Comparison of ENCODE assay signal across 1 cellular context in the genomic region with DNA sequence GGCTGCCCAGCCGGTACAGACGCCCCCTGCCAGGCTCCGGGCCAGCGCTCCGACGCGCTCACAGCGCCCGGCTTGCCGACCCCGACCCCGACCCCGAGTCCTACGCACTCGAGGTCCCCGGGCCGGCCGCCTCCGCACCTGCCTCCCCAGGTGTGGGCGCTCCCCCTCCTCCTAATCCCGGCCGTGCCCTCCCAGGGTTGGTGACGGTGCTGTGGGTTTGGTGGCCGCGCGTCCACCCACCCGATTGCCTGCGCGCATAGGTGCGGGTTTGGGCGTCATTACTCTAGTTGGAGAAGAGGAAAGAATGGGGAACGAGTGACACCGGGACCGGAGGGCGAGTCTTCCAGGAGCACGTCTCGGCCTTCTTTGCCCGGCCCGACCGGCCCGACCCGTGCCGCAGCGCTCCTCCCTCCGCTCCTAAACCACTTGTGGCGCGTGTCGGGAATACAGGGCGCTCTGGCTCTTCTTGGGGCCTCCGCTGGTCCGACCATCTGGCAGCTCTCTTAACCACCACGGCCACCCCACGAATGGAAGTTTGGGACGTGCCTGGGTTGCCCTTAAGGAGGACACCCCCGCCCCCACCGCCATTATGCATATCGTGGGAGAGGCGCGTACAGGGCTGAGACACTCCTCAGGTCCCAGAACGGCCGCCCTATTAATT.
A peak's percentile ranks its signal among the peaks of the same experiment; 100 is the strongest.
TF ChIP-seq lines count a peak whose summit lies in the region.

No MANE protein-coding gene starts in this region.

TF ChIP-seq in K562, 482 proteins besides CTCF, POLR2A, EP300 and RAD21 (continued from another document and continues in another):
- TF ChIP-seq, protein P1, sequence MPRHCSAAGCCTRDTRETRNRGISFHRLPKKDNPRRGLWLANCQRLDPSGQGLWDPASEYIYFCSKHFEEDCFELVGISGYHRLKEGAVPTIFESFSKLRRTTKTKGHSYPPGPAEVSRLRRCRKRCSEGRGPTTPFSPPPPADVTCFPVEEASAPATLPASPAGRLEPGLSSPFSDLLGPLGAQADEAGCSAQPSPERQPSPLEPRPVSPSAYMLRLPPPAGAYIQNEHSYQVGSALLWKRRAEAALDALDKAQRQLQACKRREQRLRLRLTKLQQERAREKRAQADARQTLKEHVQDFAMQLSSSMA (CRISPR knock-in tag; IDR thresholded peaks at IDR 0.05) = no peak
- 0 out of 2 replicates have a peak, but pooled peaks have one; percentile 56 for TF ChIP-seq CXXC5 (CRISPR knock-in tag; IDR thresholded peaks at IDR 0.05)
- no peak; the same call in 1 of the 2 replicates for TF ChIP-seq CREB1 (IDR thresholded peaks at IDR 0.05)
- TF ChIP-seq CREB1 (CRISPR knock-in tag; IDR thresholded peaks at IDR 0.05) = 0 out of 2 replicates have a peak, but pooled peaks have one; percentile 5
- TF ChIP-seq ZNF316 (IDR thresholded peaks at IDR 0.05) = peak; percentile 71
- no peak for TF ChIP-seq ZSCAN32 (CRISPR knock-in tag; IDR thresholded peaks at IDR 0.05)
- TF ChIP-seq, protein P2, sequence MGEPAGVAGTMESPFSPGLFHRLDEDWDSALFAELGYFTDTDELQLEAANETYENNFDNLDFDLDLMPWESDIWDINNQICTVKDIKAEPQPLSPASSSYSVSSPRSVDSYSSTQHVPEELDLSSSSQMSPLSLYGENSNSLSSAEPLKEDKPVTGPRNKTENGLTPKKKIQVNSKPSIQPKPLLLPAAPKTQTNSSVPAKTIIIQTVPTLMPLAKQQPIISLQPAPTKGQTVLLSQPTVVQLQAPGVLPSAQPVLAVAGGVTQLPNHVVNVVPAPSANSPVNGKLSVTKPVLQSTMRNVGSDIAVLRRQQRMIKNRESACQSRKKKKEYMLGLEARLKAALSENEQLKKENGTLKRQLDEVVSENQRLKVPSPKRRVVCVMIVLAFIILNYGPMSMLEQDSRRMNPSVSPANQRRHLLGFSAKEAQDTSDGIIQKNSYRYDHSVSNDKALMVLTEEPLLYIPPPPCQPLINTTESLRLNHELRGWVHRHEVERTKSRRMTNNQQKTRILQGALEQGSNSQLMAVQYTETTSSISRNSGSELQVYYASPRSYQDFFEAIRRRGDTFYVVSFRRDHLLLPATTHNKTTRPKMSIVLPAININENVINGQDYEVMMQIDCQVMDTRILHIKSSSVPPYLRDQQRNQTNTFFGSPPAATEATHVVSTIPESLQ (CRISPR knock-in tag; IDR thresholded peaks at IDR 0.05) = no peak; the same call in 1 of the 2 replicates
- TF ChIP-seq HOXB6 (CRISPR knock-in tag; IDR thresholded peaks at IDR 0.05; ENCODE audit: borderline replicate concordance) = no peak
- TF ChIP-seq ZNF134 (CRISPR knock-in tag; conservative IDR thresholded peaks at IDR 0.05) = no peak
- no peak for TF ChIP-seq SIX5 (IDR thresholded peaks at IDR 0.05; ENCODE audit: borderline replicate concordance in 1 of 2, insufficient read depth in 1 of 2, low read depth in 1 of 2, low read length in 2 of 2)
- TF ChIP-seq, protein P3, sequence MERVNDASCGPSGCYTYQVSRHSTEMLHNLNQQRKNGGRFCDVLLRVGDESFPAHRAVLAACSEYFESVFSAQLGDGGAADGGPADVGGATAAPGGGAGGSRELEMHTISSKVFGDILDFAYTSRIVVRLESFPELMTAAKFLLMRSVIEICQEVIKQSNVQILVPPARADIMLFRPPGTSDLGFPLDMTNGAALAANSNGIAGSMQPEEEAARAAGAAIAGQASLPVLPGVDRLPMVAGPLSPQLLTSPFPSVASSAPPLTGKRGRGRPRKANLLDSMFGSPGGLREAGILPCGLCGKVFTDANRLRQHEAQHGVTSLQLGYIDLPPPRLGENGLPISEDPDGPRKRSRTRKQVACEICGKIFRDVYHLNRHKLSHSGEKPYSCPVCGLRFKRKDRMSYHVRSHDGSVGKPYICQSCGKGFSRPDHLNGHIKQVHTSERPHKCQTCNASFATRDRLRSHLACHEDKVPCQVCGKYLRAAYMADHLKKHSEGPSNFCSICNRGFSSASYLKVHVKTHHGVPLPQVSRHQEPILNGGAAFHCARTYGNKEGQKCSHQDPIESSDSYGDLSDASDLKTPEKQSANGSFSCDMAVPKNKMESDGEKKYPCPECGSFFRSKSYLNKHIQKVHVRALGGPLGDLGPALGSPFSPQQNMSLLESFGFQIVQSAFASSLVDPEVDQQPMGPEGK (CRISPR knock-in tag; IDR thresholded peaks at IDR 0.05; ENCODE audit: borderline replicate concordance) = no peak
- 0 out of 2 replicates have a peak, but pooled peaks have one; percentile 20 for TF ChIP-seq ZNF766 (CRISPR knock-in tag; conservative IDR thresholded peaks at IDR 0.05)
- no peak for TF ChIP-seq ZNF232 (CRISPR knock-in tag; IDR thresholded peaks at IDR 0.05)
- TF ChIP-seq, protein P4, sequence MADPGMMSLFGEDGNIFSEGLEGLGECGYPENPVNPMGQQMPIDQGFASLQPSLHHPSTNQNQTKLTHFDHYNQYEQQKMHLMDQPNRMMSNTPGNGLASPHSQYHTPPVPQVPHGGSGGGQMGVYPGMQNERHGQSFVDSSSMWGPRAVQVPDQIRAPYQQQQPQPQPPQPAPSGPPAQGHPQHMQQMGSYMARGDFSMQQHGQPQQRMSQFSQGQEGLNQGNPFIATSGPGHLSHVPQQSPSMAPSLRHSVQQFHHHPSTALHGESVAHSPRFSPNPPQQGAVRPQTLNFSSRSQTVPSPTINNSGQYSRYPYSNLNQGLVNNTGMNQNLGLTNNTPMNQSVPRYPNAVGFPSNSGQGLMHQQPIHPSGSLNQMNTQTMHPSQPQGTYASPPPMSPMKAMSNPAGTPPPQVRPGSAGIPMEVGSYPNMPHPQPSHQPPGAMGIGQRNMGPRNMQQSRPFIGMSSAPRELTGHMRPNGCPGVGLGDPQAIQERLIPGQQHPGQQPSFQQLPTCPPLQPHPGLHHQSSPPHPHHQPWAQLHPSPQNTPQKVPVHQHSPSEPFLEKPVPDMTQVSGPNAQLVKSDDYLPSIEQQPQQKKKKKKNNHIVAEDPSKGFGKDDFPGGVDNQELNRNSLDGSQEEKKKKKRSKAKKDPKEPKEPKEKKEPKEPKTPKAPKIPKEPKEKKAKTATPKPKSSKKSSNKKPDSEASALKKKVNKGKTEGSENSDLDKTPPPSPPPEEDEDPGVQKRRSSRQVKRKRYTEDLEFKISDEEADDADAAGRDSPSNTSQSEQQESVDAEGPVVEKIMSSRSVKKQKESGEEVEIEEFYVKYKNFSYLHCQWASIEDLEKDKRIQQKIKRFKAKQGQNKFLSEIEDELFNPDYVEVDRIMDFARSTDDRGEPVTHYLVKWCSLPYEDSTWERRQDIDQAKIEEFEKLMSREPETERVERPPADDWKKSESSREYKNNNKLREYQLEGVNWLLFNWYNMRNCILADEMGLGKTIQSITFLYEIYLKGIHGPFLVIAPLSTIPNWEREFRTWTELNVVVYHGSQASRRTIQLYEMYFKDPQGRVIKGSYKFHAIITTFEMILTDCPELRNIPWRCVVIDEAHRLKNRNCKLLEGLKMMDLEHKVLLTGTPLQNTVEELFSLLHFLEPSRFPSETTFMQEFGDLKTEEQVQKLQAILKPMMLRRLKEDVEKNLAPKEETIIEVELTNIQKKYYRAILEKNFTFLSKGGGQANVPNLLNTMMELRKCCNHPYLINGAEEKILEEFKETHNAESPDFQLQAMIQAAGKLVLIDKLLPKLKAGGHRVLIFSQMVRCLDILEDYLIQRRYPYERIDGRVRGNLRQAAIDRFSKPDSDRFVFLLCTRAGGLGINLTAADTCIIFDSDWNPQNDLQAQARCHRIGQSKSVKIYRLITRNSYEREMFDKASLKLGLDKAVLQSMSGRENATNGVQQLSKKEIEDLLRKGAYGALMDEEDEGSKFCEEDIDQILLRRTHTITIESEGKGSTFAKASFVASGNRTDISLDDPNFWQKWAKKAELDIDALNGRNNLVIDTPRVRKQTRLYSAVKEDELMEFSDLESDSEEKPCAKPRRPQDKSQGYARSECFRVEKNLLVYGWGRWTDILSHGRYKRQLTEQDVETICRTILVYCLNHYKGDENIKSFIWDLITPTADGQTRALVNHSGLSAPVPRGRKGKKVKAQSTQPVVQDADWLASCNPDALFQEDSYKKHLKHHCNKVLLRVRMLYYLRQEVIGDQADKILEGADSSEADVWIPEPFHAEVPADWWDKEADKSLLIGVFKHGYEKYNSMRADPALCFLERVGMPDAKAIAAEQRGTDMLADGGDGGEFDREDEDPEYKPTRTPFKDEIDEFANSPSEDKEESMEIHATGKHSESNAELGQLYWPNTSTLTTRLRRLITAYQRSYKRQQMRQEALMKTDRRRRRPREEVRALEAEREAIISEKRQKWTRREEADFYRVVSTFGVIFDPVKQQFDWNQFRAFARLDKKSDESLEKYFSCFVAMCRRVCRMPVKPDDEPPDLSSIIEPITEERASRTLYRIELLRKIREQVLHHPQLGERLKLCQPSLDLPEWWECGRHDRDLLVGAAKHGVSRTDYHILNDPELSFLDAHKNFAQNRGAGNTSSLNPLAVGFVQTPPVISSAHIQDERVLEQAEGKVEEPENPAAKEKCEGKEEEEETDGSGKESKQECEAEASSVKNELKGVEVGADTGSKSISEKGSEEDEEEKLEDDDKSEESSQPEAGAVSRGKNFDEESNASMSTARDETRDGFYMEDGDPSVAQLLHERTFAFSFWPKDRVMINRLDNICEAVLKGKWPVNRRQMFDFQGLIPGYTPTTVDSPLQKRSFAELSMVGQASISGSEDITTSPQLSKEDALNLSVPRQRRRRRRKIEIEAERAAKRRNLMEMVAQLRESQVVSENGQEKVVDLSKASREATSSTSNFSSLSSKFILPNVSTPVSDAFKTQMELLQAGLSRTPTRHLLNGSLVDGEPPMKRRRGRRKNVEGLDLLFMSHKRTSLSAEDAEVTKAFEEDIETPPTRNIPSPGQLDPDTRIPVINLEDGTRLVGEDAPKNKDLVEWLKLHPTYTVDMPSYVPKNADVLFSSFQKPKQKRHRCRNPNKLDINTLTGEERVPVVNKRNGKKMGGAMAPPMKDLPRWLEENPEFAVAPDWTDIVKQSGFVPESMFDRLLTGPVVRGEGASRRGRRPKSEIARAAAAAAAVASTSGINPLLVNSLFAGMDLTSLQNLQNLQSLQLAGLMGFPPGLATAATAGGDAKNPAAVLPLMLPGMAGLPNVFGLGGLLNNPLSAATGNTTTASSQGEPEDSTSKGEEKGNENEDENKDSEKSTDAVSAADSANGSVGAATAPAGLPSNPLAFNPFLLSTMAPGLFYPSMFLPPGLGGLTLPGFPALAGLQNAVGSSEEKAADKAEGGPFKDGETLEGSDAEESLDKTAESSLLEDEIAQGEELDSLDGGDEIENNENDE (IDR thresholded peaks at IDR 0.05; ENCODE audit: low read depth, low read length) = no peak
- TF ChIP-seq, protein P5, sequence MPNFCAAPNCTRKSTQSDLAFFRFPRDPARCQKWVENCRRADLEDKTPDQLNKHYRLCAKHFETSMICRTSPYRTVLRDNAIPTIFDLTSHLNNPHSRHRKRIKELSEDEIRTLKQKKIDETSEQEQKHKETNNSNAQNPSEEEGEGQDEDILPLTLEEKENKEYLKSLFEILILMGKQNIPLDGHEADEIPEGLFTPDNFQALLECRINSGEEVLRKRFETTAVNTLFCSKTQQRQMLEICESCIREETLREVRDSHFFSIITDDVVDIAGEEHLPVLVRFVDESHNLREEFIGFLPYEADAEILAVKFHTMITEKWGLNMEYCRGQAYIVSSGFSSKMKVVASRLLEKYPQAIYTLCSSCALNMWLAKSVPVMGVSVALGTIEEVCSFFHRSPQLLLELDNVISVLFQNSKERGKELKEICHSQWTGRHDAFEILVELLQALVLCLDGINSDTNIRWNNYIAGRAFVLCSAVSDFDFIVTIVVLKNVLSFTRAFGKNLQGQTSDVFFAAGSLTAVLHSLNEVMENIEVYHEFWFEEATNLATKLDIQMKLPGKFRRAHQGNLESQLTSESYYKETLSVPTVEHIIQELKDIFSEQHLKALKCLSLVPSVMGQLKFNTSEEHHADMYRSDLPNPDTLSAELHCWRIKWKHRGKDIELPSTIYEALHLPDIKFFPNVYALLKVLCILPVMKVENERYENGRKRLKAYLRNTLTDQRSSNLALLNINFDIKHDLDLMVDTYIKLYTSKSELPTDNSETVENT (CRISPR knock-in tag; IDR thresholded peaks at IDR 0.05) = no peak
- TF ChIP-seq JUNB (CRISPR knock-in tag; conservative IDR thresholded peaks at IDR 0.05) = no peak
- no peak for TF ChIP-seq POLR3G (IDR thresholded peaks at IDR 0.05; ENCODE audit: extremely low read depth, insufficient read length, insufficient replicate concordance)
- no peak for TF ChIP-seq NR4A1 (CRISPR knock-in tag; IDR thresholded peaks at IDR 0.05)
- peak; percentile 18 for TF ChIP-seq NR4A1 (tag; IDR thresholded peaks at IDR 0.05)
- TF ChIP-seq, protein P6, sequence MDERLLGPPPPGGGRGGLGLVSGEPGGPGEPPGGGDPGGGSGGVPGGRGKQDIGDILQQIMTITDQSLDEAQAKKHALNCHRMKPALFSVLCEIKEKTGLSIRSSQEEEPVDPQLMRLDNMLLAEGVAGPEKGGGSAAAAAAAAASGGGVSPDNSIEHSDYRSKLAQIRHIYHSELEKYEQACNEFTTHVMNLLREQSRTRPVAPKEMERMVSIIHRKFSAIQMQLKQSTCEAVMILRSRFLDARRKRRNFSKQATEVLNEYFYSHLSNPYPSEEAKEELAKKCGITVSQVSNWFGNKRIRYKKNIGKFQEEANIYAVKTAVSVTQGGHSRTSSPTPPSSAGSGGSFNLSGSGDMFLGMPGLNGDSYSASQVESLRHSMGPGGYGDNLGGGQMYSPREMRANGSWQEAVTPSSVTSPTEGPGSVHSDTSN (CRISPR knock-in tag; IDR thresholded peaks at IDR 0.05; ENCODE audit: low read depth) = no peak
- TF ChIP-seq, protein P6 (tag; conservative IDR thresholded peaks at IDR 0.05; ENCODE audit: low read depth) = no peak
- no peak for TF ChIP-seq LEF1 (IDR thresholded peaks at IDR 0.05)
- TF ChIP-seq FOXJ3 (CRISPR knock-in tag; IDR thresholded peaks at IDR 0.05) = no peak
- TF ChIP-seq ARHGAP35 (IDR thresholded peaks at IDR 0.05; ENCODE audit: partially characterized antibody) = peak; percentile 72
- TF ChIP-seq MBD2 (IDR thresholded peaks at IDR 0.05; ENCODE audit: borderline replicate concordance, low read depth) = no peak
- TF ChIP-seq, protein P7, sequence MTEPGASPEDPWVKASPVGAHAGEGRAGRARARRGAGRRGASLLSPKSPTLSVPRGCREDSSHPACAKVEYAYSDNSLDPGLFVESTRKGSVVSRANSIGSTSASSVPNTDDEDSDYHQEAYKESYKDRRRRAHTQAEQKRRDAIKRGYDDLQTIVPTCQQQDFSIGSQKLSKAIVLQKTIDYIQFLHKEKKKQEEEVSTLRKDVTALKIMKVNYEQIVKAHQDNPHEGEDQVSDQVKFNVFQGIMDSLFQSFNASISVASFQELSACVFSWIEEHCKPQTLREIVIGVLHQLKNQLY (CRISPR knock-in tag; conservative IDR thresholded peaks at IDR 0.05) = no peak
- no peak for TF ChIP-seq XRCC4 (IDR thresholded peaks at IDR 0.05; ENCODE audit: extremely low read depth, insufficient read depth, insufficient read length)
- TF ChIP-seq, protein P8, sequence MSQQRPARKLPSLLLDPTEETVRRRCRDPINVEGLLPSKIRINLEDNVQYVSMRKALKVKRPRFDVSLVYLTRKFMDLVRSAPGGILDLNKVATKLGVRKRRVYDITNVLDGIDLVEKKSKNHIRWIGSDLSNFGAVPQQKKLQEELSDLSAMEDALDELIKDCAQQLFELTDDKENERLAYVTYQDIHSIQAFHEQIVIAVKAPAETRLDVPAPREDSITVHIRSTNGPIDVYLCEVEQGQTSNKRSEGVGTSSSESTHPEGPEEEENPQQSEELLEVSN (IDR thresholded peaks at IDR 0.05; ENCODE audit: borderline replicate concordance in 1 of 2, extremely low read depth in 1 of 2, insufficient read depth in 1 of 2, insufficient read length in 1 of 2, low read depth in 1 of 2, low read length in 1 of 2, poor library complexity in 1 of 2, severe bottlenecking in 1 of 2) = peak; percentile 46 to 56
- TF ChIP-seq ZNF324 (CRISPR knock-in tag; IDR thresholded peaks at IDR 0.05) = no peak
- 0 out of 2 replicates have a peak, but pooled peaks have one; percentile 54 for TF ChIP-seq LCOR (CRISPR knock-in tag; IDR thresholded peaks at IDR 0.05)
